27 cellular contexts compared by ENCODE assay signal in the genomic region with DNA sequence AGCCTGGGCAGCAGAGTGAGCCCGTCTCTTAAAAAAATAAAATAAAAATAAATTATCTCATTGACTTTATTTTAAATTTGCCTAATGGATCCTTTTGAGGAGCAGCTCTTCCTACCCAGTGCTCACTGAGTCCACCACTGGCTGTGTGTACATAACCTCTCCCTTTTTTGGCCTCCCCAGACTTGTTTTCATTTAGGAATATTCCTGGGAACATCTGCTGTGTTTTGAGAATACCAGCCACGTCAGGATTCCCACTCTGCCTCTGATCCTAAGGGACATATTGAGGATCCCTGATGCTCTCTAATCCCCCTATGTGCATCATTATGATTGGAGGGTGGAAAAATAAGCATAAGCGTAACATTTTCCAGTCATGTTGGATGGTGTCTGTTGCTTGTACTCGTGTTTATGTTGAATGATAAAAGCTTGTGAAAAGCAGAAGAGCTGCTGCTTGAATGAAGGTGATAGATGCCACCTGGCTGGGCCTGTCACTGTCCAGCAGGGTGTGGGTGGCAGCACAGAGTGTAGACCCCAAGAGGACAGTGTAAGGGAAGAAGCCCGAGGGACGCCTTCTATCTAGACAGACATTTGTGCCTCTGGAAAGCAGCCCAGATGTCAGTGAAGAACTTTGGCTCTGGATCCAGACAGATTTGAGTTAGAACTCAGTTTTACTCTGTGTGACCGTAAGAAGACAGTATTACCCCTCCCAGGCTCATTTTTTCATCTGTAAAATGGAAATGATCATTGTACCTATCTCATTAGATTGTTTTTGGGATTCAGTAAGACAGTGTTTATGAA. TPM values are rescaled to one million over a fixed set of nuclear protein-coding genes. Genes with fewer than 3 reads are reported as not detected.
"Had no signal": no experiment of that assay in that cellular context is flagged by ENCODE, and none has a peak within 500 bp of the region (broad histone marks: within the 10 kb centered on the region; RNA-seq: fewer than 3 reads in every experiment).

No MANE protein-coding gene starts in this region.

- ATAC-seq: activated CD8-positive, alpha-beta T cell treated with anti-CD3 and anti-CD28 coated beads, Interleukin-2, amount 10 ng/mL, durations not matched to agents 7 days and 5 days; WTC11 had no signal

- H3K4me3 ChIP-seq: adrenal gland, Peyer's patch had no signal

- H3K4me3 Mint-ChIP-seq: activated CD8-positive, alpha-beta T cell treated with anti-CD3 and anti-CD28 coated beads, Interleukin-2, amount 10 ng/mL, durations not matched to agents 7 days and 5 days; activated naive CD8-positive, alpha-beta T cell treated with anti-CD3 and anti-CD28 coated beads, Interleukin-2, amount 10 ng/mL, durations not matched to agents 7 days and 5 days; T-helper 1 cell treated with Interleukin-12 subunit alpha and Interleukin-12 subunit beta and Interleukin-4 antibody, amounts not matched to agents 30 μg/mL and 1 μg/mL, for 36 hours; WTC11 had no signal

- H3K9me3 ChIP-seq: adrenal gland, Peyer's patch had no signal

- H3K36me3 Mint-ChIP-seq: activated naive CD8-positive, alpha-beta T cell treated with anti-CD3 and anti-CD28 coated beads, Interleukin-2, amount 10 ng/mL, durations not matched to agents 7 days and 5 days had no signal

- H3K4me1 ChIP-seq: Peyer's patch had no signal

- H3K9me3 Mint-ChIP-seq: activated naive CD8-positive, alpha-beta T cell treated with anti-CD3 and anti-CD28 coated beads, Interleukin-2, amount 10 ng/mL, durations not matched to agents 7 days and 5 days; T-helper 1 cell treated with Interleukin-12 subunit alpha and Interleukin-12 subunit beta and Interleukin-4 antibody, amounts not matched to agents 30 μg/mL and 1 μg/mL, for 36 hours; WTC11 had no signal

- H3K27me3 ChIP-seq: adrenal gland, Peyer's patch had no signal

- H3K36me3 ChIP-seq: adrenal gland, Peyer's patch had no signal

- H3K27ac ChIP-seq: adrenal gland, Peyer's patch, RWPE1 had no signal

- DNase-seq: activated CD4-positive, alpha-beta T cell treated with anti-CD3 and anti-CD28 coated beads for 48 hours; activated CD4-positive, alpha-beta T cell treated with anti-CD3 and anti-CD28 coated beads, Interleukin-2, amount 50 U/mL, for 4 hours; activated CD4-positive, CD25-positive, alpha-beta regulatory T cell treated with anti-CD3 and anti-CD28 coated beads, Interleukin-2, amount 50 U/mL, for 72 hours; activated CD8-positive, alpha-beta memory T cell treated with anti-CD3 and anti-CD28 coated beads, Interleukin-2, amount 50 U/mL, for 48 hours; activated CD8-positive, alpha-beta T cell treated with anti-CD3 and anti-CD28 coated beads, Interleukin-2, amount 10 ng/mL, durations not matched to agents 7 days and 5 days; activated naive CD4-positive, alpha-beta T cell treated with anti-CD3 and anti-CD28 coated beads, Interleukin-2, amount 50 U/mL, for 16 hours; activated naive CD8-positive, alpha-beta T cell treated with anti-CD3 and anti-CD28 coated beads, Interleukin-2, amount 10 ng/mL, durations not matched to agents 7 days and 5 days; activated T-cell treated with anti-CD3 and anti-CD28 coated beads, Interleukin-2, amount 50 U/mL, for 1 hour; adrenal gland; anterior cingulate cortex; cerebellar nuclear complex; MV-4-11; NCI-H1092 treated with DMSO at 0.1 percent for 48 hours; NCI-H1417 treated with DMSO at 0.1 percent for 48 hours; NCI-H1694; NCI-H2029; NCI-H2107; NCI-H2171 treated with DMSO at 0.1 percent for 48 hours; NCI-H226; NCI-H526; Peyer's patch; SHP77 treated with DMSO at 0.1 percent for 48 hours had no signal

- H3K27ac Mint-ChIP-seq: activated CD8-positive, alpha-beta T cell treated with anti-CD3 and anti-CD28 coated beads, Interleukin-2, amount 10 ng/mL, durations not matched to agents 7 days and 5 days; activated naive CD8-positive, alpha-beta T cell treated with anti-CD3 and anti-CD28 coated beads, Interleukin-2, amount 10 ng/mL, durations not matched to agents 7 days and 5 days; T-helper 1 cell treated with Interleukin-12 subunit alpha and Interleukin-12 subunit beta and Interleukin-4 antibody, amounts not matched to agents 30 μg/mL and 1 μg/mL, for 36 hours had no signal

- H3K27me3 Mint-ChIP-seq: activated naive CD8-positive, alpha-beta T cell treated with anti-CD3 and anti-CD28 coated beads, Interleukin-2, amount 10 ng/mL, durations not matched to agents 7 days and 5 days had no signal

- H3K4me1 Mint-ChIP-seq: activated naive CD8-positive, alpha-beta T cell treated with anti-CD3 and anti-CD28 coated beads, Interleukin-2, amount 10 ng/mL, durations not matched to agents 7 days and 5 days had no signal

RNA-seq across cellular contexts. Expression of a gene that starts 15.4 kb away (rescaled TPM):
- total RNA-seq: activated CD8-positive, alpha-beta T cell treated with anti-CD3 and anti-CD28 coated beads, Interleukin-2, amount 10 ng/mL, durations not matched to agents 7 days and 5 days; activated naive CD8-positive, alpha-beta T cell treated with anti-CD3 and anti-CD28 coated beads, Interleukin-2, amount 10 ng/mL, durations not matched to agents 7 days and 5 days; MCF 10A; NCI-H460 had no signal
